ENCODE assay signal across 6 cellular contexts in the genomic region with DNA sequence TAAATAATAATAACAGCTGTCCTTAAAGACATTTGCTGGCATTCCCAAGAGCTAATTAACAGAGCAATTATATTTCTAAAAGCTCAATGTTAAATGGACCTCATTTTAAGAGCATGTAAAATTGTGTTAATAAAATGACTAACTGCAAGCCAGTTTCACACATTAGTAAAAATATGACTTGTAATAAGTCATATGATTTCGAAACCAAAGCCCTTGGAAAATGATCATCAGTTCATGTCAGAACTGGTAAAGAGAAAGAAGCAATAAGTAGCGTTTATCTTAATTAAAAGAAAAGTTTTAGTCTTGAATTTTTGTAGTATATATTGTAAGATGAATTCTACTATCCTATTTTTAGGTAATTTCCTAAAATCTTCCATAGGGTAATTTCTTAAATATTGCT.
"Had no signal": no experiment of that assay in that cellular context is flagged by ENCODE, and none has a peak within 500 bp of the region (broad histone marks: within the 10 kb centered on the region; RNA-seq: fewer than 3 reads in every experiment).

No MANE protein-coding gene starts in this region.

- H3K36me3 Mint-ChIP-seq: IgD-negative memory B cell had no signal

- H2AFZ ChIP-seq: GM23338 had no signal

- H3K27ac Mint-ChIP-seq: GM23338, H9, IgD-negative memory B cell had no signal

- DNase-seq: H9, HCEC 1CT had no signal

- H3K4me2 ChIP-seq: GM23338 had no signal

- H3K4me3 ChIP-seq: GM23338 had no signal

- ATAC-seq: GM23338, HepG2 had no signal

- H3K4me1 Mint-ChIP-seq: GM23338, H9, IgD-negative memory B cell had no signal

- H3K9me3 Mint-ChIP-seq: GM23338, H9 had no signal

- H3K4me3 Mint-ChIP-seq: GM23338, H9, IgD-negative memory B cell had no signal

- H3K27me3 Mint-ChIP-seq: IgD-negative memory B cell had no signal

- H3K27ac ChIP-seq: HL-60 had no signal
